ENCODE assay signal across 24 cellular contexts in the genomic region with DNA sequence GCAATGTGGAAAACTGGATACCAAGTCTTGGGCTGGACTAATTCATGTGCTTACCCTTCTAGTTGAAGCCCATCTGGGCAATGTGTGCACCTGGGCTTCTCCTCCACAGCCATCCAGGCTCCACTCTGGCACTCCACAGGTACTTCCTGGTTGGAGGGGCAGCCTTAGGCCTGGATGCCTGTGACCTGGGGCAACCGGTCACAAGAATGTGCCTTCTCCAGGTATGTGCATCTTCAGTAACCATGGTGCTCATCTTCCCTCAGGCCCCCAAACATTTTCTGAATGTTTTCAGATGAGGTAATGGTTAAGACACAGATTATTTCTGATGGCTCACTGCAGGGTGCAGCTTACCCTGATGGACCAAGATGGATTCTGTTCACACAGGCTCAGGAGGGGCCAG. TPM values are rescaled to one million over a fixed set of nuclear protein-coding genes. Genes with fewer than 3 reads are reported as not detected.
DNase-seq lines count a peak whose midpoint lies in the region; ATAC-seq, FAIRE-seq and TF ChIP-seq lines count a peak whose summit lies in the region.
"Had no signal": no experiment of that assay in that cellular context is flagged by ENCODE, and none has a peak within 500 bp of the region (broad histone marks: within the 10 kb centered on the region; RNA-seq: fewer than 3 reads in every experiment).

No MANE protein-coding gene starts in this region.

- peak overlapping the region; percentile 78 for H3K27ac Mint-ChIP-seq in Caco-2 (ENCODE audit: unreplicated experiment)
- H3K27ac Mint-ChIP-seq in stimulated activated memory B cell treated with anti-CD40 and anti-IgM and Interleukin-4, amounts not matched to agents 10 μg/mL and 1 μg/mL and 100 μg/mL, for 72 hours = peak overlapping the region; percentile 27
- H3K27ac Mint-ChIP-seq: activated CD4-positive, alpha-beta memory T cell treated with anti-CD3 and anti-CD28 coated beads, Interleukin-2, amount 10 ng/mL, durations not matched to agents 7 days and 5 days; activated naive CD4-positive, alpha-beta T cell treated with anti-CD3 and anti-CD28 coated beads, Interleukin-2, amount 50 U/mL, for 72 hours; CD4-positive, alpha-beta T cell; dendritic cell treated with granulocyte-macrophage colony-stimulating factor and Interleukin-4, amounts not matched to agents 40 ng/mL and 50 ng/mL, for 4 days; natural killer cell treated with Interleukin-12 subunit alpha and Interleukin-12 subunit beta and Interleukin-15 and Interleukin-18, amount 100 ng/mL, for 72 hours had no signal

- H3K36me3 ChIP-seq in Caco-2 (ENCODE audit: control insufficient read depth, insufficient read depth, low read length) = no peaks in the 10 kb centered on the region
- no peaks in the 10 kb centered on the region for H3K36me3 ChIP-seq in PC-9 (ENCODE audit: low read depth)
- no peaks in the 10 kb centered on the region for H3K36me3 ChIP-seq in kidney (ENCODE audit: control insufficient read depth in 1 of 2, insufficient read depth in 2 of 2, low read length in 2 of 2)

- H3K79me2 ChIP-seq in PC-9 (ENCODE audit: low read depth) = 0 out of 2 replicates have a peak, but pooled peaks cover 3% of the 10 kb centered on the region

- CTCF ChIA-PET in Caco-2 (lab: Charles Lee) = no interaction called here
- CTCF ChIA-PET in PC-9 (lab: Charles Lee) = no interaction called here

- H3K4me3 ChIP-seq in Caco-2 (ENCODE audit: low read depth, low read length) = no peak overlapping the region
- no peak overlapping the region for H3K4me3 ChIP-seq in PC-9
- H3K4me3 ChIP-seq in kidney (ENCODE audit: low read length in 2 of 2) = no peak overlapping the region
- H3K4me3 ChIP-seq: gastroesophageal sphincter, GM23248, K562, skin epidermis, upper lobe of left lung had no signal

- no peak overlapping the region for H3K4me3 Mint-ChIP-seq in Caco-2 (ENCODE audit: unreplicated experiment)
- no peak overlapping the region for H3K4me3 Mint-ChIP-seq in stimulated activated memory B cell treated with anti-CD40 and anti-IgM and Interleukin-4, amounts not matched to agents 10 μg/mL and 1 μg/mL and 100 μg/mL, for 72 hours
- H3K4me3 Mint-ChIP-seq: activated CD4-positive, alpha-beta memory T cell treated with anti-CD3 and anti-CD28 coated beads, Interleukin-2, amount 10 ng/mL, durations not matched to agents 7 days and 5 days; CD4-positive, alpha-beta T cell; dendritic cell treated with granulocyte-macrophage colony-stimulating factor and Interleukin-4, amounts not matched to agents 40 ng/mL and 50 ng/mL, for 4 days; natural killer cell treated with Interleukin-12 subunit alpha and Interleukin-12 subunit beta and Interleukin-15 and Interleukin-18, amount 100 ng/mL, for 72 hours had no signal

- BruUV-seq in Caco-2 (replicated peaks; lab: Mats Ljungman, UMichigan) (no TSS peak), PC-9 (replicated peaks; lab: Mats Ljungman, UMichigan) (no TSS peak)

- peaks cover 4% of the 10 kb centered on the region for H3K4me1 Mint-ChIP-seq in Caco-2 (ENCODE audit: low read depth, unreplicated experiment)
- peaks cover 24% of the 10 kb centered on the region for H3K4me1 Mint-ChIP-seq in stimulated activated memory B cell treated with anti-CD40 and anti-IgM and Interleukin-4, amounts not matched to agents 10 μg/mL and 1 μg/mL and 100 μg/mL, for 72 hours
- H3K4me1 Mint-ChIP-seq: activated CD4-positive, alpha-beta memory T cell treated with anti-CD3 and anti-CD28 coated beads, Interleukin-2, amount 10 ng/mL, durations not matched to agents 7 days and 5 days had no signal

- TF ChIP-seq CTCF in Caco-2 (IDR thresholded peaks at IDR 0.05; ENCODE audit: insufficient read depth in 1 of 2, low read depth in 1 of 2, low read length in 1 of 2, severe bottlenecking in 1 of 2, unreplicated experiment in 1 of 2) (no peak), PC-9 (conservative IDR thresholded peaks at IDR 0.05) (no peak), kidney (IDR thresholded peaks at IDR 0.05; ENCODE audit: borderline replicate concordance, extremely low read depth, insufficient read depth) (no peak)

- H3K27ac ChIP-seq in PC-9 (no peak overlapping the region), kidney (ENCODE audit: low read depth in 2 of 2, low read length in 2 of 2) (no peak overlapping the region)
- H3K27ac ChIP-seq: gastroesophageal sphincter, GM23248 had no signal

- H2AFZ ChIP-seq in PC-9 = no peak overlapping the region
- H2AFZ ChIP-seq: GM23248 had no signal

- H3K4me1 ChIP-seq in Caco-2 (peaks cover 15% of the 10 kb centered on the region), PC-9 (replicated peaks; ENCODE audit: insufficient read depth) (peaks cover 26% of the 10 kb centered on the region), kidney (ENCODE audit: control insufficient read depth in 1 of 2, insufficient read depth in 1 of 2, low read depth in 1 of 2, low read length in 2 of 2) (peaks cover 19 to 20% of the 10 kb centered on the region in 2 donors)

- H3K9me3 Mint-ChIP-seq in Caco-2 (ENCODE audit: unreplicated experiment) = no peaks in the 10 kb centered on the region
- H3K9me3 Mint-ChIP-seq in stimulated activated memory B cell treated with anti-CD40 and anti-IgM and Interleukin-4, amounts not matched to agents 10 μg/mL and 1 μg/mL and 100 μg/mL, for 72 hours = no peaks in the 10 kb centered on the region
- H3K9me3 Mint-ChIP-seq: activated CD4-positive, alpha-beta memory T cell treated with anti-CD3 and anti-CD28 coated beads, Interleukin-2, amount 10 ng/mL, durations not matched to agents 7 days and 5 days; activated naive CD4-positive, alpha-beta T cell treated with anti-CD3 and anti-CD28 coated beads, Interleukin-2, amount 50 U/mL, for 72 hours; CD4-positive, alpha-beta T cell; dendritic cell treated with granulocyte-macrophage colony-stimulating factor and Interleukin-4, amounts not matched to agents 40 ng/mL and 50 ng/mL, for 4 days; natural killer cell treated with Interleukin-12 subunit alpha and Interleukin-12 subunit beta and Interleukin-15 and Interleukin-18, amount 100 ng/mL, for 72 hours had no signal

- no peak for ATAC-seq in stimulated activated memory B cell treated with anti-CD40 and anti-IgM and Interleukin-4, amounts not matched to agents 10 μg/mL and 1 μg/mL and 100 μg/mL, for 72 hours
- ATAC-seq in HG02642 (IDR thresholded peaks at IDR 0.05; ENCODE audit: poor library complexity, unreplicated experiment) = no peak
- ATAC-seq: activated naive CD4-positive, alpha-beta T cell treated with anti-CD3 and anti-CD28 coated beads, Interleukin-2, amount 50 U/mL, for 72 hours; gastroesophageal sphincter; K562; natural killer cell treated with Interleukin-12 subunit alpha and Interleukin-12 subunit beta and Interleukin-15 and Interleukin-18, amount 100 ng/mL, for 72 hours had no signal

- no peaks in the 10 kb centered on the region for H3K9me3 ChIP-seq in Caco-2
- H3K9me3 ChIP-seq in PC-9 (ENCODE audit: insufficient read depth, low read depth) = no peaks in the 10 kb centered on the region
- no peaks in the 10 kb centered on the region for H3K9me3 ChIP-seq in kidney (ENCODE audit: control insufficient read depth in 1 of 2, low read length in 2 of 2)
- H3K9me3 ChIP-seq: gastroesophageal sphincter, upper lobe of left lung had no signal

- POLR2A ChIA-PET in Caco-2 (lab: Charles Lee) (no interaction called here), PC-9 (lab: Charles Lee; ENCODE audit: unreplicated experiment) (no interaction called here)

- no peaks in the 10 kb centered on the region for H3K27me3 Mint-ChIP-seq in Caco-2 (ENCODE audit: insufficient read depth, unreplicated experiment)
- H3K27me3 Mint-ChIP-seq in stimulated activated memory B cell treated with anti-CD40 and anti-IgM and Interleukin-4, amounts not matched to agents 10 μg/mL and 1 μg/mL and 100 μg/mL, for 72 hours = no peaks in the 10 kb centered on the region
- H3K27me3 Mint-ChIP-seq: activated CD4-positive, alpha-beta memory T cell treated with anti-CD3 and anti-CD28 coated beads, Interleukin-2, amount 10 ng/mL, durations not matched to agents 7 days and 5 days; CD4-positive, alpha-beta T cell; dendritic cell treated with granulocyte-macrophage colony-stimulating factor and Interleukin-4, amounts not matched to agents 40 ng/mL and 50 ng/mL, for 4 days; natural killer cell treated with Interleukin-12 subunit alpha and Interleukin-12 subunit beta and Interleukin-15 and Interleukin-18, amount 100 ng/mL, for 72 hours had no signal

- no peaks in the 10 kb centered on the region for H3K36me3 Mint-ChIP-seq in Caco-2 (ENCODE audit: insufficient read depth, unreplicated experiment)
- H3K36me3 Mint-ChIP-seq in stimulated activated memory B cell treated with anti-CD40 and anti-IgM and Interleukin-4, amounts not matched to agents 10 μg/mL and 1 μg/mL and 100 μg/mL, for 72 hours = peaks cover 22% of the 10 kb centered on the region
- H3K36me3 Mint-ChIP-seq: activated naive CD4-positive, alpha-beta T cell treated with anti-CD3 and anti-CD28 coated beads, Interleukin-2, amount 50 U/mL, for 72 hours; natural killer cell treated with Interleukin-12 subunit alpha and Interleukin-12 subunit beta and Interleukin-15 and Interleukin-18, amount 100 ng/mL, for 72 hours had no signal

- no peaks in the 10 kb centered on the region for H3K9me2 ChIP-seq in PC-9 (ENCODE audit: insufficient read depth)

- intact Hi-C loops in Caco-2 (cut with micrococcal nuclease; ENCODE audit: unreplicated experiment) = loop anchor here (1.0 kb wide), 1 partner anchor 39 kb away; no protein-coding TSS in a partner anchor
- intact Hi-C loops in PC-9 (cut with micrococcal nuclease; ENCODE audit: unreplicated experiment) = loop anchor here (5.0 to 10.0 kb wide), 3 partner anchors 45 to 557 kb away; partner anchors contain the start of gene ESRP2
- intact Hi-C loops in kidney (cut with DNase I) = loop anchor here (10.0 kb wide), 1 partner anchor 247 kb away; no protein-coding TSS in a partner anchor

- DNase-seq in Caco-2 (peak; percentile 64 to 74), PC-9 (peak; percentile 47 to 81), islet precursor cell (peak; percentile 89), kidney (no peak), hypothalamus (lab: John Stamatoyannopoulos, UW) (no peak)
- DNase-seq: activated CD4-positive, alpha-beta memory T cell treated with anti-CD3 and anti-CD28 coated beads, Interleukin-2, amount 10 ng/mL, durations not matched to agents 7 days and 5 days; activated CD8-positive, alpha-beta memory T cell treated with anti-CD3 and anti-CD28 coated beads, Interleukin-2, amount 50 U/mL, for 48 hours; anterior cingulate cortex; CD4-positive, alpha-beta T cell; GM23248; NCI-H1105 treated with DMSO at 0.1 percent for 48 hours; NCI-H2029; stimulated activated CD4-positive, alpha-beta T cell treated with anti-CD3 and anti-CD28 coated beads, Interleukin-2, amount 100 ng/mL, for 24 hours; T-helper 1 cell; upper lobe of left lung had no signal

- no peak for FAIRE-seq in kidney (lab: Jason Lieb, UNC)
- FAIRE-seq: endometrium, K562 had no signal

- no peaks in the 10 kb centered on the region for H4K20me1 ChIP-seq in PC-9 (ENCODE audit: insufficient read depth)

- 0 out of 2 replicates have a peak overlapping the region, but pooled peaks have one; percentile 30 for H3K4me2 ChIP-seq in PC-9

- peaks cover 27% of the 10 kb centered on the region for H3F3A ChIP-seq in PC-9 (ENCODE audit: insufficient read depth, low read depth)

- H3K27me3 ChIP-seq in Caco-2 (replicated peaks; ENCODE audit: control insufficient read depth, insufficient read depth, low read length) (no peaks in the 10 kb centered on the region), PC-9 (ENCODE audit: insufficient read depth, low read depth) (no peaks in the 10 kb centered on the region)
- H3K27me3 ChIP-seq: gastroesophageal sphincter, upper lobe of left lung had no signal

- H3K9ac ChIP-seq in kidney (ENCODE audit: low read length in 2 of 2) = no peak overlapping the region
- H3K9ac ChIP-seq: GM23248 had no signal

RNA-seq across cellular contexts. Expression of gene C16orf86, which starts 11.1 kb away (rescaled TPM):
- 0.34 and 0.53 TPM in 2 replicates for total RNA-seq in Caco-2 (2022)
- 0.46 and 1.8 TPM in 2 replicates for total RNA-seq in PC-9 (2021)
- 6.6 TPM for total RNA-seq in kidney
- 11.2 TPM for polyA plus RNA-seq in kidney (ENCODE audit: insufficient read depth, low read depth, low replicate concordance)

RNA-seq across cellular contexts. Expression of gene ENKD1, which starts 11.2 kb away (rescaled TPM):
- total RNA-seq in Caco-2 (2022) = 7.3 and 8.9 TPM in 2 replicates
- 20.8 and 21.6 TPM in 2 replicates for total RNA-seq in PC-9 (2021)
- 30.2 TPM for total RNA-seq in kidney
- polyA plus RNA-seq in kidney (ENCODE audit: insufficient read depth, low read depth, low replicate concordance) = 38.3 TPM

RNA-seq across cellular contexts. Expression of gene PARD6A, which starts 17.0 kb away (rescaled TPM):
- total RNA-seq in Caco-2 (2022) (7.1 and 8.4 TPM in 2 replicates), PC-9 (2021) (4.4 and 8.1 TPM in 2 replicates), kidney (6.1 TPM)
- polyA plus RNA-seq in kidney (ENCODE audit: insufficient read depth, low read depth, low replicate concordance) = 17.1 TPM

RNA-seq across cellular contexts. Expression of gene ACD, which starts 17.7 kb away (rescaled TPM):
- total RNA-seq in Caco-2 (2022) (38.6 and 46.1 TPM in 2 replicates), PC-9 (2021) (34.7 and 38.9 TPM in 2 replicates), kidney (15.2 TPM)
- 20.0 TPM for polyA plus RNA-seq in kidney (ENCODE audit: insufficient read depth, low read depth, low replicate concordance)

RNA-seq across cellular contexts. Expression of gene CARMIL2, which starts 32.8 kb away (rescaled TPM):
- total RNA-seq in Caco-2 (2022) (27.3 and 36.3 TPM in 2 replicates), PC-9 (2021) (0.87 and 1.5 TPM in 2 replicates), kidney (7.1 TPM)
- polyA plus RNA-seq in kidney (ENCODE audit: insufficient read depth, low read depth, low replicate concordance) = 0.30 TPM
- total RNA-seq: GM23248 had no signal

Comparison
In these comparisons a context has a peak if more than half of its experiments do, and no peak if none do; other contexts are left out.
1. DNase-seq: peak in Caco-2 (2 of 2), PC-9 (2 of 2) and islet precursor cell (single experiment); none in kidney (single experiment) and hypothalamus (0 of 51).